Comparison of ENCODE assay signal across 25 cellular contexts in genomic region chr4:164926301-164926700, GRCh38. TPM values are rescaled to one million over a fixed set of nuclear protein-coding genes. Genes with fewer than 3 reads are reported as not detected.
DNase-seq lines count a peak whose midpoint lies in the region; ATAC-seq, FAIRE-seq and TF ChIP-seq lines count a peak whose summit lies in the region.
"Had no signal": no experiment of that assay in that cellular context is flagged by ENCODE, and none has a peak within 500 bp of the region (broad histone marks: within the 10 kb centered on the region; RNA-seq: fewer than 3 reads in every experiment).

No MANE protein-coding gene starts in this region.

- DNase-seq in AG20443 (ENCODE audit: low spot score) (peak; percentile 82), HS-27A (ENCODE audit: low read depth) (peak; percentile 55), astrocyte (ENCODE audit: low read depth) (no peak), myocyte (ENCODE audit: low read depth) (peak; percentile 79)
- DNase-seq in activated CD8-positive, alpha-beta memory T cell treated with anti-CD3 and anti-CD28 coated beads for 24 hours: no peak
- DNase-seq: activated CD4-positive, alpha-beta T cell treated with anti-CD3 and anti-CD28 coated beads, Interleukin-2, amount 10 ng/mL, durations not matched to agents 7 days and 5 days; activated CD8-positive, alpha-beta memory T cell treated with anti-CD3 and anti-CD28 coated beads, Interleukin-2, amount 50 U/mL, for 4 hours; adrenal gland; H9; mesenchymal stem cell; natural killer cell; NCI-H1417 treated with DMSO at 0.1 percent for 48 hours; NCI-H2171 treated with DMSO at 0.1 percent for 48 hours; NCI-H774; pancreas had no signal

- no peaks in the 10 kb centered on the region for H3K79me2 ChIP-seq in astrocyte (ENCODE audit: insufficient read depth, low read length)

- H3K9me3 ChIP-seq in astrocyte (ENCODE audit: insufficient read depth, low read depth, low read length): peaks cover 2% of the 10 kb centered on the region
- H3K9me3 ChIP-seq: adrenal gland, pancreas had no signal

- H3K9ac ChIP-seq in astrocyte (ENCODE audit: low read length): no peak overlapping the region

- no peaks in the 10 kb centered on the region for H3K36me3 Mint-ChIP-seq in astrocyte (ENCODE audit: low read depth, unreplicated experiment)
- H3K36me3 Mint-ChIP-seq: natural killer cell had no signal

- no peak overlapping the region for H3K27ac Mint-ChIP-seq in astrocyte (ENCODE audit: unreplicated experiment)
- H3K27ac Mint-ChIP-seq: activated CD4-positive, alpha-beta T cell treated with anti-CD3 and anti-CD28 coated beads, Interleukin-2, amount 10 ng/mL, durations not matched to agents 7 days and 5 days; dendritic cell treated with granulocyte-macrophage colony-stimulating factor and Interleukin-4, amounts not matched to agents 40 ng/mL and 50 ng/mL, for 4 days; natural killer cell; T-helper 1 cell treated with Interleukin-12 subunit alpha and Interleukin-12 subunit beta and Interleukin-4 antibody, amounts not matched to agents 30 μg/mL and 1 μg/mL, for 36 hours had no signal

- no peak overlapping the region for H3K27ac ChIP-seq in astrocyte (ENCODE audit: low read depth, low read length)
- H3K27ac ChIP-seq: adrenal gland, pancreas, VCaP had no signal

- no peak overlapping the region for H3K4me2 ChIP-seq in astrocyte (ENCODE audit: low read length)

- FAIRE-seq in astrocyte (lab: Jason Lieb, UNC): peak; percentile 5
- FAIRE-seq: pancreas had no signal

- no peaks in the 10 kb centered on the region for H4K20me1 ChIP-seq in astrocyte (ENCODE audit: insufficient read depth, low read length)

- peaks cover 2% of the 10 kb centered on the region for H3K9me3 Mint-ChIP-seq in astrocyte (ENCODE audit: unreplicated experiment)
- H3K9me3 Mint-ChIP-seq: activated CD4-positive, alpha-beta T cell treated with anti-CD3 and anti-CD28 coated beads, Interleukin-2, amount 10 ng/mL, durations not matched to agents 7 days and 5 days; H9; natural killer cell; T-helper 1 cell treated with Interleukin-12 subunit alpha and Interleukin-12 subunit beta and Interleukin-4 antibody, amounts not matched to agents 30 μg/mL and 1 μg/mL, for 36 hours had no signal

- H3K27me3 ChIP-seq in astrocyte (ENCODE audit: insufficient read depth, low read length): no peaks in the 10 kb centered on the region
- H3K27me3 ChIP-seq: adrenal gland, pancreas had no signal

- ATAC-seq in GM21447 (IDR thresholded peaks at IDR 0.05; ENCODE audit: unreplicated experiment) (no peak), HG02981 (IDR thresholded peaks at IDR 0.05; ENCODE audit: unreplicated experiment) (no peak), GM19397 (IDR thresholded peaks at IDR 0.05; ENCODE audit: unreplicated experiment) (no peak)
- ATAC-seq: natural killer cell, pancreas, sciatic nerve had no signal

- H3K4me3 Mint-ChIP-seq in astrocyte (ENCODE audit: unreplicated experiment): no peak overlapping the region
- H3K4me3 Mint-ChIP-seq: activated CD4-positive, alpha-beta T cell treated with anti-CD3 and anti-CD28 coated beads, Interleukin-2, amount 10 ng/mL, durations not matched to agents 7 days and 5 days; dendritic cell treated with granulocyte-macrophage colony-stimulating factor and Interleukin-4, amounts not matched to agents 40 ng/mL and 50 ng/mL, for 4 days; H9; natural killer cell; T-helper 1 cell treated with Interleukin-12 subunit alpha and Interleukin-12 subunit beta and Interleukin-4 antibody, amounts not matched to agents 30 μg/mL and 1 μg/mL, for 36 hours had no signal

- peaks cover 13% of the 10 kb centered on the region for H3K4me1 Mint-ChIP-seq in astrocyte (ENCODE audit: low read depth, unreplicated experiment)
- H3K4me1 Mint-ChIP-seq: activated CD4-positive, alpha-beta T cell treated with anti-CD3 and anti-CD28 coated beads, Interleukin-2, amount 10 ng/mL, durations not matched to agents 7 days and 5 days; natural killer cell had no signal

- no peaks in the 10 kb centered on the region for H3K36me3 ChIP-seq in astrocyte (ENCODE audit: insufficient read depth, low read length)
- H3K36me3 ChIP-seq: adrenal gland, pancreas had no signal

- no peak overlapping the region for H2AFZ ChIP-seq in astrocyte (ENCODE audit: low read depth, low read length)

- no peak overlapping the region for H3K4me3 ChIP-seq in astrocyte (ENCODE audit: insufficient read depth, low read depth, low read length)
- H3K4me3 ChIP-seq: adrenal gland, pancreas had no signal

- TF ChIP-seq CTCF in astrocyte (IDR thresholded peaks at IDR 0.05; ENCODE audit: insufficient read depth, low read depth, low read length): no peak

- no peaks in the 10 kb centered on the region for H3K27me3 Mint-ChIP-seq in astrocyte (ENCODE audit: low read depth, unreplicated experiment)
- H3K27me3 Mint-ChIP-seq: activated CD4-positive, alpha-beta T cell treated with anti-CD3 and anti-CD28 coated beads, Interleukin-2, amount 10 ng/mL, durations not matched to agents 7 days and 5 days; dendritic cell treated with granulocyte-macrophage colony-stimulating factor and Interleukin-4, amounts not matched to agents 40 ng/mL and 50 ng/mL, for 4 days had no signal

- H3K4me1 ChIP-seq in astrocyte (ENCODE audit: insufficient read depth, low read length): no peaks in the 10 kb centered on the region
- H3K4me1 ChIP-seq: adrenal gland, pancreas had no signal

RNA-seq across cellular contexts. Expression of gene APELA, which starts 49.3 kb away (rescaled TPM):
- total RNA-seq in astrocyte (0.30 and 0.89 TPM in 2 replicates), myocyte (not detected in 2 replicates)
- 0.04 TPM for polyA plus RNA-seq in myocyte (2012)
- total RNA-seq: activated CD4-positive, alpha-beta T cell treated with anti-CD3 and anti-CD28 coated beads, Interleukin-2, amount 10 ng/mL, durations not matched to agents 7 days and 5 days; adrenal gland; bronchial epithelial cell; epithelial cell of proximal tubule; natural killer cell; OCI-LY7; sciatic nerve had no signal
- polyA plus RNA-seq: adrenal gland, pancreas had no signal

RNA-seq across cellular contexts. Expression of gene TRIM61, which starts 51.2 kb away (rescaled TPM):
- total RNA-seq in astrocyte (1.4 and 2.2 TPM in 2 replicates), myocyte (not detected in 2 replicates)
- polyA plus RNA-seq in myocyte (2012): 0.10 TPM
- total RNA-seq: epithelial cell of proximal tubule had no signal

Comparison
In these comparisons a context has a peak if more than half of its experiments do, and no peak if none do; other contexts are left out.
1. DNase-seq: peak in AG20443 (single experiment), HS-27A (single experiment) and myocyte (single experiment); none in astrocyte (single experiment) and activated CD8-positive, alpha-beta memory T cell treated with anti-CD3 and anti-CD28 coated beads for 24 hours (single experiment).